Comparison of ENCODE assay signal across 8 cellular contexts in genomic region chr5:134465856-134466240, GRCh38. TPM values are rescaled to one million over a fixed set of nuclear protein-coding genes. Genes with fewer than 3 reads are reported as not detected.
DNase-seq lines count a peak whose midpoint lies in the region; ATAC-seq and TF ChIP-seq lines count a peak whose summit lies in the region.

No MANE protein-coding gene starts in this region.

- H3K9ac ChIP-seq in NT2/D1 (ENCODE audit: insufficient read length, low read depth) = peak overlapping the region; percentile 95
- peak overlapping the region; percentile 85 to 86 for H3K9ac ChIP-seq in mucosa of rectum (ENCODE audit: low read depth in 1 of 2, low read length in 2 of 2)

- H3K27ac ChIP-seq in mucosa of rectum (ENCODE audit: low read depth in 2 of 2, low read length in 2 of 2) = peak overlapping the region; percentile 98 to 99

- POLR2A ChIA-PET in BJ (lab: Charles Lee) = interaction anchor here (0.9 kb wide), 1 partner anchor 14 kb away, joined by 3 read pairs; no protein-coding TSS in a partner anchor

- no peaks in the 10 kb centered on the region for H3K36me3 ChIP-seq in BJ (ENCODE audit: control insufficient read depth, insufficient read depth, low read length)
- no peaks in the 10 kb centered on the region for H3K36me3 ChIP-seq in NT2/D1 (ENCODE audit: insufficient read depth, insufficient read length, low read length)
- H3K36me3 ChIP-seq in mucosa of rectum (ENCODE audit: control insufficient read depth in 2 of 2, insufficient read depth in 2 of 2, low read length in 2 of 2) = no peaks in the 10 kb centered on the region

- H3K4me1 Mint-ChIP-seq in activated T-cell treated with anti-CD3 and anti-CD28 coated beads, Interleukin-2, amount 50 U/mL, for 4 hours (ENCODE audit: low read depth) = peaks cover 16% of the 10 kb centered on the region

- H3K27me3 ChIP-seq in BJ (ENCODE audit: control insufficient read depth, insufficient read depth, low read length) = no peaks in the 10 kb centered on the region
- H3K27me3 ChIP-seq in NT2/D1 (ENCODE audit: insufficient read depth, insufficient read length) = no peaks in the 10 kb centered on the region
- H3K27me3 ChIP-seq in mucosa of rectum (ENCODE audit: control insufficient read depth in 2 of 2, insufficient read depth in 2 of 2, low read length in 2 of 2) = no peaks in the 10 kb centered on the region

- H3K9me3 Mint-ChIP-seq in activated T-cell treated with anti-CD3 and anti-CD28 coated beads, Interleukin-2, amount 50 U/mL, for 4 hours = no peaks in the 10 kb centered on the region

- peak; percentile 82 for ATAC-seq in GM19025 (IDR thresholded peaks at IDR 0.05; ENCODE audit: low read depth, unreplicated experiment)
- peak; percentile 82 for ATAC-seq in HG03342 (IDR thresholded peaks at IDR 0.05; ENCODE audit: unreplicated experiment)
- ATAC-seq in activated T-cell treated with anti-CD3 and anti-CD28 coated beads, Interleukin-2, amount 50 U/mL, for 4 hours = peak; percentile 82
- ATAC-seq in esophagus mucosa = peak; percentile 84

- CTCF ChIA-PET in BJ (lab: Yijun Ruan, JAX) = interaction anchor here (1.1 to 1.7 kb wide), 8 partner anchors 8 to 112 kb away, joined by 3 to 6 read pairs (median 4); partner anchors contain the start of gene CDKN2AIPNL

- TF ChIP-seq CTCF in BJ (IDR thresholded peaks at IDR 0.05; ENCODE audit: insufficient read depth, low read depth, low read length) = 0 out of 2 replicates have a peak, but pooled peaks have one; percentile 7

- H3K4me3 Mint-ChIP-seq in activated T-cell treated with anti-CD3 and anti-CD28 coated beads, Interleukin-2, amount 50 U/mL, for 4 hours = peak overlapping the region; percentile 76

- peak overlapping the region; percentile 34 for H3K4me3 ChIP-seq in BJ (ENCODE audit: low read depth, low read length)
- peak overlapping the region; percentile 69 for H3K4me3 ChIP-seq in NT2/D1 (ENCODE audit: insufficient read length, low read depth)
- H3K4me3 ChIP-seq in mucosa of rectum (ENCODE audit: low read length in 2 of 2) = peak overlapping the region; percentile 59 to 79

- no peaks in the 10 kb centered on the region for H3K36me3 Mint-ChIP-seq in activated T-cell treated with anti-CD3 and anti-CD28 coated beads, Interleukin-2, amount 50 U/mL, for 4 hours (ENCODE audit: insufficient read depth)

- DNase-seq in BJ (ENCODE audit: low read depth) (no peak), NT2/D1 (ENCODE audit: low read depth, low spot score) (peak; percentile 77)
- DNase-seq in activated T-cell treated with anti-CD3 and anti-CD28 coated beads, Interleukin-2, amount 50 U/mL, for 4 hours = peak; percentile 38
- peak; percentile 26 for DNase-seq in stimulated activated naive CD4-positive, alpha-beta T cell treated with Interleukin-2 at 50 U/mL for 16 hours (lab: John Stamatoyannopoulos, UW)

- H3K4me1 ChIP-seq in NT2/D1 (ENCODE audit: insufficient read depth, insufficient read length) (peaks cover 2% of the 10 kb centered on the region), mucosa of rectum (ENCODE audit: control insufficient read depth in 2 of 2, insufficient read depth in 2 of 2, low read length in 2 of 2) (peaks cover 21 to 24% of the 10 kb centered on the region in 2 donors)

- H3K9me3 ChIP-seq in NT2/D1 (ENCODE audit: insufficient read depth, low read length) = no peaks in the 10 kb centered on the region
- H3K9me3 ChIP-seq in mucosa of rectum (ENCODE audit: control insufficient read depth in 2 of 2, low read length in 2 of 2) = no peaks in the 10 kb centered on the region

- H3K27me3 Mint-ChIP-seq in activated T-cell treated with anti-CD3 and anti-CD28 coated beads, Interleukin-2, amount 50 U/mL, for 4 hours (ENCODE audit: low read depth) = no peaks in the 10 kb centered on the region

RNA-seq across cellular contexts. Expression of gene CDKN2AIPNL, which starts 54.2 kb away (rescaled TPM):
- polyA plus RNA-seq in BJ (2011; rRNA removed) = 10.5 and 18.9 TPM in 2 replicates
- polyA minus RNA-seq in BJ (2011; rRNA and poly(A)+ RNA removed) = 2.5 and 4.3 TPM in 2 replicates
- 10 to 100 TPM; 44.0 to 44.4 (median 44.0) TPM for total RNA-seq in activated T-cell treated with anti-CD3 and anti-CD28 coated beads, Interleukin-2, amount 50 U/mL, for 4 hours
- 19.4 TPM for total RNA-seq in esophagus mucosa

RNA-seq across cellular contexts. Expression of gene JADE2, which starts 59.6 kb away (rescaled TPM):
- 12.5 and 15.5 TPM in 2 replicates for polyA plus RNA-seq in BJ (2011; rRNA removed)
- polyA minus RNA-seq in BJ (2011; rRNA and poly(A)+ RNA removed) = 18.5 and 23.4 TPM in 2 replicates
- 10 to 100 TPM; 73.6 to 83.6 (median 76.8) TPM for total RNA-seq in activated T-cell treated with anti-CD3 and anti-CD28 coated beads, Interleukin-2, amount 50 U/mL, for 4 hours
- 12.9 TPM for total RNA-seq in esophagus mucosa
